29 cellular contexts compared by ENCODE assay signal in the genomic region with DNA sequence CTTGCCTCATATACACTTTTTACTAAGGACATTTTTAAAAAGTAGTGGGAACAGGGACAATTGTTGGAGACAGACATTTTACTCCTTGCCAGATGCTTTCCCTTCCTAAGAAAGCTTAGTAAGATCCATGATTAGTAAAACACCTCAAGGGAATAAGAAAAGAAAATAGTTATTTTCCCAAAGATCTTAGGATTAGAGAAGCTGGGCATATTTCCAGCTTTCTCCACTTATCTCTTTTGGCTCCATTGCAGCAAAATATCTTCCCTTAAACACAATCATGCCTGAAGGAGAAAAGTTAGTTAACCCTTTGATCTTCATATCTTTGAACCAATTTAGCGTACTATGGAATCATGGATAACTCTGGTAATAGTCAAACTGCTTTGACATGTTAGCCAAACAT.
DNase-seq lines count a peak whose midpoint lies in the region; ATAC-seq, FAIRE-seq and TF ChIP-seq lines count a peak whose summit lies in the region.
"Had no signal": no experiment of that assay in that cellular context is flagged by ENCODE, and none has a peak within 500 bp of the region (broad histone marks: within the 10 kb centered on the region; RNA-seq: fewer than 3 reads in every experiment).

No MANE protein-coding gene starts in this region.

- H2BK15ac ChIP-seq in mesenchymal stem cell (ENCODE audit: low read depth, poor library complexity, severe bottlenecking): no peak overlapping the region

- no CpG with 5 or more reads among the region's 1 CpG for WGBS in mesenchymal stem cell
- WGBS in ovary, 3 donors: 45 to 63% (median 56%) methylated on average over 1 of the region's 1 CpG

- H2BK5ac ChIP-seq in mesenchymal stem cell (ENCODE audit: low read depth, low read length, poor library complexity, severe bottlenecking): no peak overlapping the region

- no peaks in the 10 kb centered on the region for H3K27me3 Mint-ChIP-seq in T-helper 2 cell treated with Interferon-gamma antibody and Interleukin-4, amounts not matched to agents 5 μg/mL and 100 μg/mL, for 36 hours (ENCODE audit: low read depth)
- H3K27me3 Mint-ChIP-seq: activated naive CD8-positive, alpha-beta T cell treated with anti-CD3 and anti-CD28 coated beads for 36 hours; activated T-helper 17 cell treated with anti-CD3 and anti-CD28 coated beads, Interleukin-2, amount 50 U/mL, for 72 hours; stimulated activated naive CD8-positive, alpha-beta T cell treated with anti-CD3 and anti-CD28 coated beads, Interleukin-15, amount 100 ng/mL, for 72 hours had no signal

- H2AK5ac ChIP-seq in mesenchymal stem cell (ENCODE audit: low read length, severe bottlenecking): no peak overlapping the region

- H3K4me1 Mint-ChIP-seq in T-helper 2 cell treated with Interferon-gamma antibody and Interleukin-4, amounts not matched to agents 5 μg/mL and 100 μg/mL, for 36 hours (ENCODE audit: low read depth): no peaks in the 10 kb centered on the region
- H3K4me1 Mint-ChIP-seq: activated naive CD8-positive, alpha-beta T cell treated with anti-CD3 and anti-CD28 coated beads for 36 hours; activated T-helper 17 cell treated with anti-CD3 and anti-CD28 coated beads, Interleukin-2, amount 50 U/mL, for 72 hours; immature natural killer cell; neural progenitor cell; stimulated activated naive CD8-positive, alpha-beta T cell treated with anti-CD3 and anti-CD28 coated beads, Interleukin-15, amount 100 ng/mL, for 72 hours had no signal

- no peak overlapping the region for H3K18ac ChIP-seq in mesenchymal stem cell (ENCODE audit: low read depth in 1 of 2, low read length in 2 of 2)

- H4K8ac ChIP-seq in mesenchymal stem cell (ENCODE audit: low read length): no peak overlapping the region

- FAIRE-seq in GM19239 (lab: Jason Lieb, UNC): no peak
- FAIRE-seq: A549, bronchial epithelial cell, HepG2 had no signal

- TF ChIP-seq CTCF in right atrium auricular region (IDR thresholded peaks at IDR 0.05): no peak
- TF ChIP-seq CTCF in astrocyte of the spinal cord (IDR thresholded peaks at IDR 0.05; ENCODE audit: low read depth, low read length): no peak
- TF ChIP-seq CTCF in ovary (IDR thresholded peaks at IDR 0.05): no peak

- no peaks in the 10 kb centered on the region for H3K79me1 ChIP-seq in mesenchymal stem cell (replicated peaks; ENCODE audit: low read length, poor library complexity, severe bottlenecking)

- no peaks in the 10 kb centered on the region for H3K36me3 Mint-ChIP-seq in T-helper 2 cell treated with Interferon-gamma antibody and Interleukin-4, amounts not matched to agents 5 μg/mL and 100 μg/mL, for 36 hours (ENCODE audit: low read depth)
- H3K36me3 Mint-ChIP-seq: activated naive CD8-positive, alpha-beta T cell treated with anti-CD3 and anti-CD28 coated beads for 36 hours; immature natural killer cell; neural progenitor cell had no signal

- in situ Hi-C loops in astrocyte of the spinal cord (cut with HindIII; ENCODE audit: low sequenced_read_pairs): no loop called here

- no peak for TF ChIP-seq EP300 in ovary (IDR thresholded peaks at IDR 0.05)

- no peak overlapping the region for H3K4me3 ChIP-seq in right atrium auricular region
- no peak overlapping the region for H3K4me3 ChIP-seq in astrocyte of the spinal cord (ENCODE audit: low read depth, low read length)
- H3K4me3 ChIP-seq in mesenchymal stem cell (ENCODE audit: insufficient read depth in 1 of 2, low read depth in 1 of 2, low read length in 2 of 2): peak overlapping the region in 1 of 2 experiments; percentile 32
- H3K4me3 ChIP-seq in ovary: no peak overlapping the region
- H3K4me3 ChIP-seq: A549, neural progenitor cell, Peyer's patch, SJSA1, spleen, transverse colon had no signal

- no peak overlapping the region for H4K91ac ChIP-seq in mesenchymal stem cell (ENCODE audit: low read length)

- H3K9me3 Mint-ChIP-seq in T-helper 2 cell treated with Interferon-gamma antibody and Interleukin-4, amounts not matched to agents 5 μg/mL and 100 μg/mL, for 36 hours: peaks cover 3% of the 10 kb centered on the region
- H3K9me3 Mint-ChIP-seq: neural progenitor cell; stimulated activated naive CD8-positive, alpha-beta T cell treated with anti-CD3 and anti-CD28 coated beads, Interleukin-15, amount 100 ng/mL, for 72 hours had no signal

- H3K9me3 ChIP-seq in right atrium auricular region: no peaks in the 10 kb centered on the region
- H3K9me3 ChIP-seq in mesenchymal stem cell (ENCODE audit: control insufficient read depth, low read length): peaks cover 11% of the 10 kb centered on the region
- H3K9me3 ChIP-seq in ovary: no peaks in the 10 kb centered on the region
- H3K9me3 ChIP-seq: A549, BE2C, Peyer's patch, SJSA1, transverse colon had no signal

- intact Hi-C loops in left ventricle myocardium superior (cut with micrococcal nuclease) (no loop called here), ovary (cut with DNase I) (no loop called here)

- no peak overlapping the region for H2BK12ac ChIP-seq in mesenchymal stem cell (ENCODE audit: low read length in 2 of 2)

- no peak overlapping the region for H3K23ac ChIP-seq in mesenchymal stem cell (ENCODE audit: low read length in 2 of 2)

- DNase-seq in left ventricle myocardium superior (no peak), right atrium auricular region (ENCODE audit: low spot score) (no peak), astrocyte of the spinal cord (ENCODE audit: low read depth, low spot score) (peak; percentile 23), mesenchymal stem cell (no peak), GM19239 (ENCODE audit: insufficient read length, low spot score) (no peak), iPS-NIHi7 (ENCODE audit: extremely low spot score) (no peak), ovary (no peak)
- DNase-seq in T-helper 2 cell treated with Interferon-gamma antibody and Interleukin-4, amounts not matched to agents 5 μg/mL and 100 μg/mL, for 36 hours (ENCODE audit: low spot score): no peak
- DNase-seq: activated CD4-positive, alpha-beta T cell treated with anti-CD3 and anti-CD28 coated beads, Interleukin-2, amount 50 U/mL, for 1 hour; activated naive CD8-positive, alpha-beta T cell treated with anti-CD3 and anti-CD28 coated beads for 36 hours; BE2C; dermis blood vessel endothelial cell; immature natural killer cell; NCI-H1105; NCI-H2081; Peyer's patch; spleen; stimulated activated CD4-positive, alpha-beta T cell treated with anti-CD3 and anti-CD28 coated beads, Interleukin-4, amount 100 ng/mL, for 24 hours; stimulated activated naive CD8-positive, alpha-beta T cell treated with anti-CD3 and anti-CD28 coated beads, Interleukin-15, amount 100 ng/mL, for 72 hours; T-helper 2 cell; transverse colon; WERI-Rb-1 had no signal

- no peak overlapping the region for H2BK120ac ChIP-seq in mesenchymal stem cell (ENCODE audit: low read depth, low read length)

- H3K14ac ChIP-seq in mesenchymal stem cell (ENCODE audit: low read length in 2 of 2): no peak overlapping the region

- H3K4ac ChIP-seq in mesenchymal stem cell (ENCODE audit: low read depth in 1 of 2, low read length in 2 of 2): no peak overlapping the region

- H3K4me2 ChIP-seq in mesenchymal stem cell (ENCODE audit: low read length, poor library complexity, severe bottlenecking): no peak overlapping the region
- H3K4me2 ChIP-seq: A549, neural progenitor cell had no signal

- no peak overlapping the region for H3K4me3 Mint-ChIP-seq in T-helper 2 cell treated with Interferon-gamma antibody and Interleukin-4, amounts not matched to agents 5 μg/mL and 100 μg/mL, for 36 hours
- H3K4me3 Mint-ChIP-seq: activated naive CD8-positive, alpha-beta T cell treated with anti-CD3 and anti-CD28 coated beads for 36 hours; activated T-helper 17 cell treated with anti-CD3 and anti-CD28 coated beads, Interleukin-2, amount 50 U/mL, for 72 hours; immature natural killer cell; neural progenitor cell; stimulated activated naive CD8-positive, alpha-beta T cell treated with anti-CD3 and anti-CD28 coated beads, Interleukin-15, amount 100 ng/mL, for 72 hours had no signal

- H3K27ac ChIP-seq in right atrium auricular region (no peak overlapping the region), mesenchymal stem cell (ENCODE audit: low read length, poor library complexity, severe bottlenecking) (no peak overlapping the region), ovary (no peak overlapping the region)
- H3K27ac ChIP-seq: A549, HL-60, neural progenitor cell, Peyer's patch, SJSA1, spleen, transverse colon, WERI-Rb-1 had no signal

- H3K4me1 ChIP-seq in right atrium auricular region: no peaks in the 10 kb centered on the region
- H3K4me1 ChIP-seq in mesenchymal stem cell (ENCODE audit: control insufficient read depth, insufficient read depth, low read depth, low read length): no peaks in the 10 kb centered on the region
- H3K4me1 ChIP-seq in ovary (ENCODE audit: insufficient read depth): no peaks in the 10 kb centered on the region
- H3K4me1 ChIP-seq: A549, neural progenitor cell, Peyer's patch, SJSA1, spleen, transverse colon had no signal

- H3K36me3 ChIP-seq in right atrium auricular region (no peaks in the 10 kb centered on the region), mesenchymal stem cell (ENCODE audit: control insufficient read depth in 1 of 2, insufficient read depth in 2 of 2, low read depth in 1 of 2, low read length in 2 of 2) (peaks cover 0 to 5% of the 10 kb centered on the region in 2 experiments), ovary (no peaks in the 10 kb centered on the region)
- H3K36me3 ChIP-seq: BE2C, neural progenitor cell, Peyer's patch, SJSA1, spleen, transverse colon, WERI-Rb-1 had no signal

- H3K27me3 ChIP-seq in right atrium auricular region (no peaks in the 10 kb centered on the region), mesenchymal stem cell (ENCODE audit: control insufficient read depth in 1 of 2, insufficient read depth in 1 of 2, low read length in 2 of 2) (no peaks in the 10 kb centered on the region), ovary (no peaks in the 10 kb centered on the region)
- H3K27me3 ChIP-seq: BE2C, neural progenitor cell, Peyer's patch, SJSA1, spleen, transverse colon had no signal

- no peak overlapping the region for H3K27ac Mint-ChIP-seq in T-helper 2 cell treated with Interferon-gamma antibody and Interleukin-4, amounts not matched to agents 5 μg/mL and 100 μg/mL, for 36 hours
- H3K27ac Mint-ChIP-seq: activated naive CD8-positive, alpha-beta T cell treated with anti-CD3 and anti-CD28 coated beads for 36 hours; activated T-helper 17 cell treated with anti-CD3 and anti-CD28 coated beads, Interleukin-2, amount 50 U/mL, for 72 hours; immature natural killer cell; neural progenitor cell; stimulated activated naive CD8-positive, alpha-beta T cell treated with anti-CD3 and anti-CD28 coated beads, Interleukin-15, amount 100 ng/mL, for 72 hours had no signal

- peak; percentile 55 for ATAC-seq in left ventricle myocardium superior
- ATAC-seq: A549; activated T-helper 17 cell treated with anti-CD3 and anti-CD28 coated beads, Interleukin-2, amount 50 U/mL, for 72 hours; HepG2; stimulated activated naive CD8-positive, alpha-beta T cell treated with anti-CD3 and anti-CD28 coated beads, Interleukin-15, amount 100 ng/mL, for 72 hours had no signal

- TF ChIP-seq POLR2A in ovary (IDR thresholded peaks at IDR 0.05): no peak

- H3K9ac ChIP-seq in mesenchymal stem cell (ENCODE audit: low read length): peak overlapping the region; percentile 74
- H3K9ac ChIP-seq: neural progenitor cell had no signal

- no peak overlapping the region for H2AFZ ChIP-seq in mesenchymal stem cell (ENCODE audit: low read depth, low read length)
- H2AFZ ChIP-seq: neural progenitor cell had no signal
